1 cellular context compared by ENCODE assay signal in genomic region chr17:18719141-18719540, GRCh38.
A peak's percentile ranks its signal among the peaks of the same experiment; 100 is the strongest.
TF ChIP-seq lines count a peak whose summit lies in the region.

No MANE protein-coding gene starts in this region.

TF ChIP-seq in A549, 52 proteins besides CTCF, POLR2A, EP300 and RAD21 (continued from another document):
- TF ChIP-seq ATOH8 (CRISPR knock-in tag; IDR thresholded peaks at IDR 0.05; ENCODE audit: low read depth) (peak; percentile 75), PBX3 (IDR thresholded peaks at IDR 0.05) (peak; percentile 42; the same call in 1 of the 2 replicates)
